17 cellular contexts compared by ENCODE assay signal in genomic region chr5:17833336-17833735, GRCh38.
"Had no signal": no experiment of that assay in that cellular context is flagged by ENCODE, and none has a peak within 500 bp of the region (broad histone marks: within the 10 kb centered on the region; RNA-seq: fewer than 3 reads in every experiment).

No MANE protein-coding gene starts in this region.

- DNase-seq: activated T-cell treated with anti-CD3 and anti-CD28 coated beads, Interleukin-2, amount 50 U/mL, for 1 hour; aorta; effector CD4-positive, alpha-beta T cell; hippocampal formation; kidney glomerular epithelial cell; left ventricle myocardium inferior; naive thymus-derived CD8-positive, alpha-beta T cell; nucleus accumbens; stimulated activated CD4-positive, alpha-beta T cell treated with anti-CD3 and anti-CD28 coated beads, Interleukin-4, amount 100 ng/mL, for 4 hours; stimulated activated naive CD8-positive, alpha-beta T cell treated with anti-CD3 and anti-CD28 coated beads, Interleukin-15, Interleukin-2, amounts not matched to agents 100 U/mL and 50 U/mL, for 24 hours; substantia nigra; T-cell; thyroid gland had no signal

- H3K27me3 ChIP-seq: cardiac muscle cell, esophagus muscularis mucosa, thyroid gland had no signal

- H3K36me3 ChIP-seq: cardiac muscle cell, esophagus muscularis mucosa, left ventricle myocardium inferior, thyroid gland had no signal

- H3K27ac ChIP-seq: cardiac muscle cell, esophagus muscularis mucosa, left ventricle myocardium inferior, thyroid gland had no signal

- H3K4me3 ChIP-seq: cardiac muscle cell, esophagus muscularis mucosa, left ventricle myocardium inferior, thyroid gland had no signal

- H3K36me3 Mint-ChIP-seq: activated naive CD4-positive, alpha-beta T cell treated with anti-CD3 and anti-CD28 coated beads, Interleukin-2, amount 50 U/mL, for 72 hours; T-cell had no signal

- H3K9me3 ChIP-seq: thyroid gland had no signal

- H3K27me3 Mint-ChIP-seq: naive thymus-derived CD8-positive, alpha-beta T cell; T-cell had no signal

- H3K27ac Mint-ChIP-seq: activated naive CD4-positive, alpha-beta T cell treated with anti-CD3 and anti-CD28 coated beads, Interleukin-2, amount 50 U/mL, for 72 hours; naive thymus-derived CD8-positive, alpha-beta T cell; T-cell; T-helper 2 cell treated with Interferon-gamma antibody and Interleukin-4, amounts not matched to agents 5 μg/mL and 100 μg/mL, for 36 hours had no signal

- H3K4me1 Mint-ChIP-seq: naive thymus-derived CD8-positive, alpha-beta T cell; T-cell had no signal

- H3K4me1 ChIP-seq: esophagus muscularis mucosa, left ventricle myocardium inferior, thyroid gland had no signal

- H3K4me3 Mint-ChIP-seq: naive thymus-derived CD8-positive, alpha-beta T cell; T-cell; T-helper 2 cell treated with Interferon-gamma antibody and Interleukin-4, amounts not matched to agents 5 μg/mL and 100 μg/mL, for 36 hours had no signal
